Comparison of ENCODE assay signal across 29 cellular contexts in the genomic region with DNA sequence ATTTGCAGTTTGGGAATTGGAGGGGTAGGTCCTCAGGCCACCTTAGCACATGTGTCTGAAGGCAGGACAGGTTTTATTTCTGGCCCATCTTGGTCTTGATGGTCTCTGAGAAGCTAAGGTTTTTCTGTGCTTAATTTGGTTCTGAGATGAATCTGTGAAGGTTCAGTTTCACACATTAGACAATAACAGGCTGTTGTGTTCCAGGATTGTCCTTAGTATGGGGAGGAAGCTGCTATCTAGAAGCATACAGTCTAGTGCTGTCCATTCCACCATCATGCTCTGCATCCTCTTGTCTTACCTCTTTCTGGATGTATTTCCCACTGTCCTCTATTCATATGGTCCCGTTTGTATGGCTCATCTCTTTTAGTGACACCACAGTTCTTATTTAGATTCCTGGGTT. TPM values are rescaled to one million over a fixed set of nuclear protein-coding genes. Genes with fewer than 3 reads are reported as not detected.
DNase-seq lines count a peak whose midpoint lies in the region; ATAC-seq, FAIRE-seq and TF ChIP-seq lines count a peak whose summit lies in the region.
"Had no signal": no experiment of that assay in that cellular context is flagged by ENCODE, and none has a peak within 500 bp of the region (broad histone marks: within the 10 kb centered on the region; RNA-seq: fewer than 3 reads in every experiment).

No MANE protein-coding gene starts in this region.

- no peaks in the 10 kb centered on the region for H3K27me3 ChIP-seq in CD4-positive, CD25-positive, alpha-beta regulatory T cell (ENCODE audit: control insufficient read depth, insufficient read depth, low read length)
- no peaks in the 10 kb centered on the region for H3K27me3 ChIP-seq in K562 (ENCODE audit: control insufficient read depth in 2 of 2, insufficient read depth in 2 of 2, low read length in 2 of 2)
- H3K27me3 ChIP-seq: ovary, right lobe of liver, suprapubic skin had no signal

- TF ChIP-seq POLR2A in K562 (conservative IDR thresholded peaks at IDR 0.05): no peak

- DNase-seq in CD4-positive, CD25-positive, alpha-beta regulatory T cell: no peak
- DNase-seq in K562 (ENCODE audit: extremely low read depth in 1 of 4, low spot score in 3 of 4) (no peak), left colon (no peak), GM19240 (ENCODE audit: insufficient read length, low spot score) (no peak), NCI-H1694 (lab: John Stamatoyannopoulos, UW) (no peak), SK-N-DZ (ENCODE audit: low spot score) (no peak)
- DNase-seq: ACHN; activated CD4-positive, alpha-beta T cell treated with anti-CD3 and anti-CD28 coated beads for 4 hours; activated naive CD4-positive, alpha-beta T cell treated with anti-CD3 and anti-CD28 coated beads, Interleukin-2, amount 50 U/mL, for 16 hours; aorta; CD4-positive, alpha-beta T cell; central memory CD4-positive, alpha-beta T cell; DMS153; erythroblast; foreskin melanocyte; hippocampal formation; mammary epithelial cell; MM.1S; naive B cell; NCI-H1436; NCI-H69; ovary; right lobe of liver had no signal

- no peak overlapping the region for H3K4me3 Mint-ChIP-seq in CD4-positive, CD25-positive, alpha-beta regulatory T cell
- H3K4me3 Mint-ChIP-seq: CD4-positive, alpha-beta T cell; naive B cell had no signal

- H3K79me2 ChIP-seq in K562 (ENCODE audit: control insufficient read depth, insufficient read depth, low read length): peaks cover 17% of the 10 kb centered on the region; the same call in 2 of the 3 replicates

- no peaks in the 10 kb centered on the region for H3K9me3 ChIP-seq in CD4-positive, CD25-positive, alpha-beta regulatory T cell (ENCODE audit: control insufficient read depth in 2 of 2, low read length in 2 of 2)
- H3K9me3 ChIP-seq in K562 (replicated peaks; ENCODE audit: control insufficient read depth, insufficient read depth, low read depth, low read length): no peaks in the 10 kb centered on the region
- H3K9me3 ChIP-seq: ovary, right lobe of liver, suprapubic skin had no signal

- ATAC-seq in CD4-positive, CD25-positive, alpha-beta regulatory T cell (ENCODE audit: low read depth in 2 of 2): no peak
- peak; percentile 64 for ATAC-seq in GM18909 (IDR thresholded peaks at IDR 0.05; ENCODE audit: poor library complexity, unreplicated experiment)
- ATAC-seq in HG02852 (IDR thresholded peaks at IDR 0.05; ENCODE audit: unreplicated experiment): peak; percentile 66
- peak; percentile 55; the same call in 1 of the 3 replicates for ATAC-seq in K562
- ATAC-seq in left colon: no peak
- ATAC-seq: right lobe of liver, Right ventricle myocardium inferior had no signal

- WGBS in K562 (ENCODE audit: insufficient coverage, low coverage, missing lambda C conversion rate): 35% methylated on average over 1 of the region's 1 CpG

- no peaks in the 10 kb centered on the region for H4K20me1 ChIP-seq in K562 (replicated peaks; ENCODE audit: control insufficient read depth, insufficient read depth, low read length)

- POLR2A ChIA-PET in K562 (lab: Yijun Ruan, JAX): interaction anchor here (1.2 kb wide), 1 partner anchor 73 kb away, joined by 3 read pairs; the partner anchor contains the start of gene CISD1

- peaks cover 30 to 69% (median 42%) of the 10 kb centered on the region in 4 donors for H3K4me1 Mint-ChIP-seq in CD4-positive, CD25-positive, alpha-beta regulatory T cell

- H3K36me3 ChIP-seq in CD4-positive, CD25-positive, alpha-beta regulatory T cell (ENCODE audit: control insufficient read depth, insufficient read depth, low read length): no peaks in the 10 kb centered on the region
- H3K36me3 ChIP-seq in K562 (ENCODE audit: control insufficient read depth, insufficient read depth, low read length): no peaks in the 10 kb centered on the region; the same call in 2 of the 3 replicates
- H3K36me3 ChIP-seq: ovary, right lobe of liver, suprapubic skin had no signal

- H3K27me3 Mint-ChIP-seq in CD4-positive, CD25-positive, alpha-beta regulatory T cell: no peaks in the 10 kb centered on the region
- H3K27me3 Mint-ChIP-seq: CD4-positive, alpha-beta T cell; naive B cell had no signal

- peaks cover 0 to under 1% (median 0%) of the 10 kb centered on the region in 7 donors for H3K9me3 Mint-ChIP-seq in CD4-positive, CD25-positive, alpha-beta regulatory T cell
- H3K9me3 Mint-ChIP-seq: CD4-positive, alpha-beta T cell; naive B cell had no signal

- BruUV-seq in K562 (replicated peaks; lab: Mats Ljungman, UMichigan): no TSS peak

- CTCF ChIA-PET in K562 (lab: Yijun Ruan, JAX; ENCODE audit: low intra/inter-chr PET ratio): no interaction called here

- in situ Hi-C loops in K562 (cut with MboI): no loop called here

- H2AFZ ChIP-seq in K562 (ENCODE audit: low read depth, low read length): no peak overlapping the region

- H3K27ac Mint-ChIP-seq in CD4-positive, CD25-positive, alpha-beta regulatory T cell: peak overlapping the region in 1 of 3 donors; percentile 35
- H3K27ac Mint-ChIP-seq: CD4-positive, alpha-beta T cell had no signal

- H3K4me3 ChIP-seq in CD4-positive, CD25-positive, alpha-beta regulatory T cell (ENCODE audit: low read depth, low read length): peak overlapping the region; percentile 5
- H3K4me3 ChIP-seq in K562: no peak overlapping the region
- H3K4me3 ChIP-seq: ovary, right lobe of liver, suprapubic skin had no signal

- no peak for TF ChIP-seq CTCF in K562 (IDR thresholded peaks at IDR 0.05 in 2 of 3, conservative IDR thresholded peaks at IDR 0.05 in 1 of 3; ENCODE audit: insufficient read depth in 2 of 3, low read depth in 1 of 3, low read length in 3 of 3)

- H3K4me2 ChIP-seq in K562 (ENCODE audit: insufficient read depth, low read length): no peak overlapping the region

- no peak for FAIRE-seq in K562 (lab: Jason Lieb, UNC)
- FAIRE-seq: H1, islet of Langerhans had no signal

- no peak for TF ChIP-seq RAD21 in K562 (CRISPR knock-in tag; conservative IDR thresholded peaks at IDR 0.05 in 1 of 2, IDR thresholded peaks at IDR 0.05 in 1 of 2)

- H3K9me1 ChIP-seq in K562 (ENCODE audit: control insufficient read depth, insufficient read depth, low read length): peaks cover 4% of the 10 kb centered on the region

- no peak for TF ChIP-seq EP300 in K562 (IDR thresholded peaks at IDR 0.05; ENCODE audit: low read length)

- H3K4me1 ChIP-seq in CD4-positive, CD25-positive, alpha-beta regulatory T cell (ENCODE audit: control insufficient read depth, insufficient read depth, low read length, poor library complexity, severe bottlenecking): no peaks in the 10 kb centered on the region
- no peaks in the 10 kb centered on the region for H3K4me1 ChIP-seq in K562 (replicated peaks in 1 of 2; ENCODE audit: control insufficient read depth in 2 of 2, insufficient read depth in 2 of 2, low read length in 2 of 2)
- H3K4me1 ChIP-seq: right lobe of liver had no signal

- peaks cover 13% of the 10 kb centered on the region for H3K36me3 Mint-ChIP-seq in CD4-positive, CD25-positive, alpha-beta regulatory T cell

- H3K9ac ChIP-seq in K562 (ENCODE audit: insufficient read depth in 1 of 2, low read depth in 2 of 2, low read length in 2 of 2): no peak overlapping the region

- no peak overlapping the region for H3K27ac ChIP-seq in CD4-positive, CD25-positive, alpha-beta regulatory T cell (ENCODE audit: insufficient read depth, low read length, poor library complexity, severe bottlenecking)
- no peak overlapping the region for H3K27ac ChIP-seq in K562 (ENCODE audit: extremely low read depth, low read depth, low read length)
- H3K27ac ChIP-seq: ovary, right lobe of liver, suprapubic skin had no signal

- intact Hi-C loops in K562 (cut with micrococcal nuclease) (no loop called here), left colon (cut with DNase I, micrococcal nuclease) (no loop called here)

RNA-seq across cellular contexts. Expression of gene UBE2D1, which starts 7.1 kb away (rescaled TPM):
- 11.5 TPM for total RNA-seq in CD4-positive, CD25-positive, alpha-beta regulatory T cell
- 10 to 100 TPM; 15.7 to 22.2 (median 19.5) TPM for polyA plus RNA-seq in CD4-positive, CD25-positive, alpha-beta regulatory T cell
- 4.9 and 17.0 TPM in 2 replicates for total RNA-seq in K562 (2011; cell fraction: chromatin; rRNA removed; ENCODE audit: low replicate concordance)
- 2.5 and 3.4 TPM in 2 replicates for total RNA-seq in K562 (2011; cell fraction: nucleolus; rRNA removed)
- total RNA-seq in K562 (2011; cell fraction: nucleoplasm; rRNA removed): 7.3 and 15.3 TPM in 2 replicates
- total RNA-seq in K562 (2014; rRNA removed): 5.3 and 6.2 TPM in 2 replicates
- 15.8 and 18.3 TPM in 2 replicates for total RNA-seq in K562 (2014; rRNA removed; fragmentation: Illumina TruSeq; extraction: Trizol)
- 16.6 and 17.8 TPM in 2 replicates for total RNA-seq in K562 (2015; rRNA removed; fragmentation: Illumina TruSeq; extraction: Trizol)
- total RNA-seq in K562 (2021): 12.3 and 13.8 TPM in 2 replicates
- polyA plus RNA-seq in K562 (2011; rRNA removed): 18.9 and 24.4 TPM in 2 replicates
- 6.4 and 9.1 TPM in 2 replicates for polyA plus RNA-seq in K562 (2011; cell fraction: cytosol; rRNA removed)
- polyA plus RNA-seq in K562 (2011; cell fraction: nucleus; rRNA removed): 7.4 and 12.5 TPM in 2 replicates
- polyA plus RNA-seq in K562 (2012): 11.6 and 12.1 TPM in 2 replicates
- polyA plus RNA-seq in K562 (2014; fragmentation: Illumina TruSeq; extraction: Trizol): 9.9 and 13.5 TPM in 2 replicates
- polyA plus RNA-seq in K562 (2014; fragmentation: Nextera tagmentation; extraction: Ambion mirVana): 1 to 10 TPM; 4.1 to 6.4 TPM
- polyA plus RNA-seq in K562 (2014; rRNA removed): 7.9 and 9.0 TPM in 2 replicates
- 9.0 and 9.5 TPM in 2 replicates for polyA minus RNA-seq in K562 (2011; rRNA and poly(A)+ RNA removed)
- polyA minus RNA-seq in K562 (2011; cell fraction: cytosol; rRNA and poly(A)+ RNA removed): 3.5 and 6.1 TPM in 2 replicates
- polyA minus RNA-seq in K562 (2011; cell fraction: nucleus; rRNA and poly(A)+ RNA removed): 7.7 and 13.2 TPM in 2 replicates
- 10 to 100 TPM; 13.3 to 22.2 TPM for total RNA-seq in left colon
- polyA plus RNA-seq in SK-N-DZ (2014; cell fraction: cytosol; rRNA removed): 21.9 and 30.0 TPM in 2 replicates
- polyA plus RNA-seq in SK-N-DZ (2014; cell fraction: nucleus; rRNA removed): 32.0 and 33.3 TPM in 2 replicates

RNA-seq across cellular contexts. Expression of gene TFAM, which starts 43.3 kb away (rescaled TPM):
- 30.6 TPM for total RNA-seq in CD4-positive, CD25-positive, alpha-beta regulatory T cell
- polyA plus RNA-seq in CD4-positive, CD25-positive, alpha-beta regulatory T cell: 10 to 100 TPM; 45.6 to 51.2 (median 48.3) TPM
- total RNA-seq in K562 (2011; cell fraction: chromatin; rRNA removed; ENCODE audit: low replicate concordance): 18.0 and 30.5 TPM in 2 replicates
- total RNA-seq in K562 (2011; cell fraction: nucleolus; rRNA removed): 27.0 and 32.6 TPM in 2 replicates
- 20.5 and 25.3 TPM in 2 replicates for total RNA-seq in K562 (2011; cell fraction: nucleoplasm; rRNA removed)
- total RNA-seq in K562 (2014; rRNA removed) (130 and 174 TPM in 2 replicates), K562 (2014; rRNA removed; fragmentation: Illumina TruSeq; extraction: Trizol) (170 and 211 TPM in 2 replicates), K562 (2015; rRNA removed; fragmentation: Illumina TruSeq; extraction: Trizol) (153 and 155 TPM in 2 replicates), K562 (2021) (161 and 163 TPM in 2 replicates), left colon (10 to 100 TPM; 34.5 to 35.3 TPM)
- polyA plus RNA-seq in K562 (2011; rRNA removed) (53.7 and 74.3 TPM in 2 replicates), K562 (2014; fragmentation: Illumina TruSeq; extraction: Trizol) (139 and 142 TPM in 2 replicates), K562 (2014; fragmentation: Nextera tagmentation; extraction: Ambion mirVana) (100 to 1,000 TPM; 175 to 227 TPM), K562 (2014; rRNA removed) (100 and 105 TPM in 2 replicates)
- 42.4 and 46.0 TPM in 2 replicates for polyA plus RNA-seq in K562 (2011; cell fraction: cytosol; rRNA removed)
- polyA plus RNA-seq in K562 (2011; cell fraction: nucleus; rRNA removed): 27.2 and 35.3 TPM in 2 replicates
- 78.0 and 146 TPM in 2 replicates for polyA plus RNA-seq in K562 (2012)
- 33.7 and 48.0 TPM in 2 replicates for polyA minus RNA-seq in K562 (2011; rRNA and poly(A)+ RNA removed)
- polyA minus RNA-seq in K562 (2011; cell fraction: cytosol; rRNA and poly(A)+ RNA removed): 38.7 and 46.1 TPM in 2 replicates
- 24.5 and 33.1 TPM in 2 replicates for polyA minus RNA-seq in K562 (2011; cell fraction: nucleus; rRNA and poly(A)+ RNA removed)
- 35.0 and 40.7 TPM in 2 replicates for polyA plus RNA-seq in SK-N-DZ (2014; cell fraction: cytosol; rRNA removed)
- polyA plus RNA-seq in SK-N-DZ (2014; cell fraction: nucleus; rRNA removed): 17.8 and 36.9 TPM in 2 replicates

Comparison
In these comparisons a context has a peak if more than half of its experiments do, and no peak if none do; other contexts are left out.
1. ATAC-seq: peak in GM18909 (single experiment), HG02852 (single experiment) and K562 (single experiment); none in CD4-positive, CD25-positive, alpha-beta regulatory T cell (0 of 2) and left colon (single experiment).